15 cellular contexts compared by ENCODE assay signal in genomic region chr1:26690576-26691031, GRCh38. TPM values are rescaled to one million over a fixed set of nuclear protein-coding genes. Genes with fewer than 3 reads are reported as not detected.
DNase-seq lines count a peak whose midpoint lies in the region; ATAC-seq and TF ChIP-seq lines count a peak whose summit lies in the region.
"Had no signal": no experiment of that assay in that cellular context is flagged by ENCODE, and none has a peak within 500 bp of the region (broad histone marks: within the 10 kb centered on the region; RNA-seq: fewer than 3 reads in every experiment).

No MANE protein-coding gene starts in this region.

- peak; percentile 31 for DNase-seq in NCI-H2171 treated with DMSO at 0.1 percent for 48 hours (lab: John Stamatoyannopoulos, UW)
- no peak for DNase-seq in NCI-H2171 (lab: John Stamatoyannopoulos, UW)
- DNase-seq in NAMALWA (ENCODE audit: low spot score): peak; percentile 2
- DNase-seq in dermis microvascular lymphatic vessel endothelial cell (ENCODE audit: low read depth in 2 of 2): peak; percentile 41 to 63
- DNase-seq in psoas muscle: no peak
- DNase-seq in NCI-H1417 treated with DMSO at 0.1 percent for 48 hours (lab: John Stamatoyannopoulos, UW): no peak
- DNase-seq in 8988T: no peak
- DNase-seq: ACHN; activated naive CD8-positive, alpha-beta T cell treated with anti-CD3 and anti-CD28 coated beads, Interleukin-2, amount 10 ng/mL, durations not matched to agents 7 days and 5 days; DMS79 treated with DMSO at 0.1 percent for 48 hours; dorsolateral prefrontal cortex; gastrocnemius medialis; Karpas-422 had no signal

- TF ChIP-seq CTCF in psoas muscle (IDR thresholded peaks at IDR 0.05): no peak

- ATAC-seq in psoas muscle: no peak
- ATAC-seq in HG02973 (IDR thresholded peaks at IDR 0.05; ENCODE audit: unreplicated experiment): no peak
- ATAC-seq: gastrocnemius medialis had no signal

- no peaks in the 10 kb centered on the region for H3K27me3 ChIP-seq in psoas muscle (ENCODE audit: insufficient read depth in 3 of 3, low read length in 2 of 3)
- H3K27me3 ChIP-seq: dorsolateral prefrontal cortex, gastrocnemius medialis, tibial nerve had no signal

- no peaks in the 10 kb centered on the region for H3K9me3 ChIP-seq in psoas muscle
- H3K9me3 ChIP-seq: gastrocnemius medialis, tibial nerve had no signal

- no peaks in the 10 kb centered on the region for H3K36me3 ChIP-seq in psoas muscle (ENCODE audit: insufficient read depth in 1 of 2, low read depth in 1 of 2)
- H3K36me3 ChIP-seq: gastrocnemius medialis, tibial nerve had no signal

- H3K4me1 ChIP-seq in psoas muscle: peaks cover 36% of the 10 kb centered on the region

- no peak overlapping the region for H3K4me3 ChIP-seq in psoas muscle
- H3K4me3 ChIP-seq: dorsolateral prefrontal cortex, gastrocnemius medialis, tibial nerve had no signal

- intact Hi-C loops in psoas muscle (cut with DNase I): no loop called here

- peak overlapping the region; percentile 92 for H3K27ac ChIP-seq in psoas muscle

RNA-seq across cellular contexts. Expression of gene ARID1A, which starts 5.2 kb away (rescaled TPM):
- total RNA-seq in dermis microvascular lymphatic vessel endothelial cell (7.3 and 15.2 TPM in 2 replicates), psoas muscle (10 to 100 TPM; 32.2 to 44.4 (median 39.6) TPM)
- 10 to 100 TPM in 2 of 3 donors, 1 to 10 TPM in 1; 8.8 to 20.8 (median 12.9) TPM for polyA plus RNA-seq in psoas muscle

Comparison
In these comparisons a context has a peak if more than half of its experiments do, and no peak if none do; other contexts are left out.
1. DNase-seq: peak in NCI-H2171 treated with DMSO at 0.1 percent for 48 hours (single experiment), NAMALWA (single experiment) and dermis microvascular lymphatic vessel endothelial cell (2 of 2); none in NCI-H2171 (single experiment), psoas muscle (0 of 2), NCI-H1417 treated with DMSO at 0.1 percent for 48 hours (single experiment) and 8988T (single experiment).